In genomic region chr2:227862227-227862740, GRCh38 we compare ENCODE assay signal across 8 cellular contexts. TPM values are rescaled to one million over a fixed set of nuclear protein-coding genes. Genes with fewer than 3 reads are reported as not detected.
A peak's percentile ranks its signal among the peaks of the same experiment; 100 is the strongest.
DNase-seq lines count a peak whose midpoint lies in the region; ATAC-seq and TF ChIP-seq lines count a peak whose summit lies in the region.

No MANE protein-coding gene starts in this region.

- H3K4me1 ChIP-seq in RWPE2 (ENCODE audit: insufficient read depth, poor library complexity, severe bottlenecking), result peaks cover 25% of the 10 kb centered on the region
- H3K4me1 ChIP-seq in esophagus squamous epithelium, result peaks cover 0 to 43% (median 12%) of the 10 kb centered on the region in 3 donors
- H3K4me1 ChIP-seq in psoas muscle, result no peaks in the 10 kb centered on the region

- H3K27ac ChIP-seq in RWPE2 (ENCODE audit: poor library complexity, severe bottlenecking), result peak overlapping the region; percentile 90
- H3K27ac ChIP-seq in esophagus squamous epithelium, result peak overlapping the region in 2 of 4 donors; percentile 48 to 58
- no peak overlapping the region for H3K27ac ChIP-seq in psoas muscle

- TF ChIP-seq CTCF in RWPE2 (IDR thresholded peaks at IDR 0.05; ENCODE audit: poor library complexity, severe bottlenecking) (peak; percentile 69), esophagus squamous epithelium (IDR thresholded peaks at IDR 0.05) (peak in 5 of 6 experiments; percentile 52 to 87 (median 73)), psoas muscle (IDR thresholded peaks at IDR 0.05) (peak; percentile 36)

- H3K27me3 ChIP-seq in RWPE2 (ENCODE audit: insufficient read depth, poor library complexity, severe bottlenecking) (no peaks in the 10 kb centered on the region), esophagus squamous epithelium (no peaks in the 10 kb centered on the region), psoas muscle (ENCODE audit: insufficient read depth in 3 of 3, low read length in 2 of 3) (peaks cover 0 to 2% (median 0%) of the 10 kb centered on the region in 3 donors)

- H3K36me3 ChIP-seq in RWPE2 (ENCODE audit: low read depth), result no peaks in the 10 kb centered on the region
- no peaks in the 10 kb centered on the region for H3K36me3 ChIP-seq in esophagus squamous epithelium
- H3K36me3 ChIP-seq in psoas muscle (ENCODE audit: insufficient read depth in 1 of 2, low read depth in 1 of 2), result no peaks in the 10 kb centered on the region

- DNase-seq in SIG-M5 treated with dmso at 0.1 percent for 504 hours (lab: John Stamatoyannopoulos, UW; ENCODE audit: unreplicated experiment), result peak; percentile 43
- no peak for DNase-seq in SIG-M5 (lab: John Stamatoyannopoulos, UW)
- no peak for DNase-seq in RWPE2 (ENCODE audit: low spot score)
- DNase-seq in esophagus squamous epithelium (lab: John Stamatoyannopoulos, UW), result no peak
- no peak for DNase-seq in psoas muscle
- DNase-seq in activated naive CD4-positive, alpha-beta T cell (lab: John Stamatoyannopoulos, UW), result no peak

- WGBS in esophagus squamous epithelium, 2 donors, result 31 to 36% methylated on average over 8 of the region's 8 CpGs
- WGBS in psoas muscle, 3 donors, result 43 to 64% (median 50%) methylated on average over 8 of the region's 8 CpGs

- H3K9me3 ChIP-seq in RWPE2 (ENCODE audit: severe bottlenecking) (no peaks in the 10 kb centered on the region), esophagus squamous epithelium (no peaks in the 10 kb centered on the region), psoas muscle (no peaks in the 10 kb centered on the region)

- H3K4me3 ChIP-seq in RWPE2 (ENCODE audit: severe bottlenecking), result no peak overlapping the region
- no peak overlapping the region for H3K4me3 ChIP-seq in esophagus squamous epithelium
- no peak overlapping the region for H3K4me3 ChIP-seq in psoas muscle

- no peak for TF ChIP-seq POLR2A in esophagus squamous epithelium (IDR thresholded peaks at IDR 0.05)

- intact Hi-C loops in esophagus squamous epithelium (cut with DNase I) (loop anchor here (10.0 kb wide), 2 partner anchors 97 to 197 kb away; partner anchors contain the start of gene SCYGR5), psoas muscle (cut with DNase I) (no loop called here)

- peak; percentile 43 for ATAC-seq in HG03280 (IDR thresholded peaks at IDR 0.05; ENCODE audit: unreplicated experiment)
- no peak for ATAC-seq in RWPE2 (ENCODE audit: low read depth)
- ATAC-seq in psoas muscle, result no peak
- ATAC-seq in HG03571 (IDR thresholded peaks at IDR 0.05; ENCODE audit: unreplicated experiment), result no peak

RNA-seq across cellular contexts. Expression of gene DAW1, which starts 9.1 kb away (rescaled TPM):
- total RNA-seq in esophagus squamous epithelium (1 to 10 TPM in 1 of 4 donors, not detected in 3; 1.4 TPM), psoas muscle (not detected)
- under 1 TPM in 2 of 3 donors, not detected in 1; 0.03 to 0.21 TPM for polyA plus RNA-seq in psoas muscle

RNA-seq across cellular contexts. Expression of gene CCL20, which starts 48.6 kb away (rescaled TPM):
- total RNA-seq in esophagus squamous epithelium, result 10 to 100 TPM in 2 of 4 donors, 1 to 10 TPM in 2; 1.9 to 57.2 (median 8.5) TPM
- total RNA-seq in psoas muscle, result under 1 TPM in 2 of 4 donors, not detected in 2; 0.59 to 0.92 TPM
- under 1 TPM in 2 of 3 donors, not detected in 1; 0.18 to 0.36 TPM for polyA plus RNA-seq in psoas muscle
